Comparison of ENCODE assay signal across 29 cellular contexts in the genomic region with DNA sequence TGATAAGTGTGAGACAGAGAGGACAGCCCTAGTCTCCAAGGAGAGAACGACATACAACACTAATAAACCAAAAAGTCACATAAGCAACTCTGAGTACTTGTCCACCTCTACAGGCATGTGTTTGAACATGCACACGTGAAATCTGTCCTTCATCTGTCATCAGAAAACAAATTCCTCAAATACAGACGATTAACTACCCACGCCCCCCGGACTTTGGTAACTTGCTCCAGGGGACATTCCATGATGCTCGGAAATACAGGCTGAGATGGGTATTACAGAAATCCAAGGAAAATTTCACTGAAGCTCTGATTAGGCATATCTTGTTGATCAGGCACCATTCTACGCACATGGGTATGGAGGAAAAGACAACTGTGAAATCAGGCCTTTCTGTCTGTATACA.
"Had no signal": no experiment of that assay in that cellular context is flagged by ENCODE, and none has a peak within 500 bp of the region (broad histone marks: within the 10 kb centered on the region; RNA-seq: fewer than 3 reads in every experiment).

No MANE protein-coding gene starts in this region.

- H3K27ac ChIP-seq: body of pancreas, PC-9, RWPE1, SJCRH30, SK-N-MC had no signal

- H3K27me3 ChIP-seq: body of pancreas, SJCRH30 had no signal

- FAIRE-seq: astrocyte, bronchial epithelial cell, K562, RCC 7860, TTC549 had no signal

- H3K9me3 ChIP-seq: body of pancreas, SJCRH30 had no signal

- H3K36me3 ChIP-seq: SJCRH30 had no signal

- H3K4me3 ChIP-seq: body of pancreas, K562, PC-9, SJCRH30, SK-N-MC had no signal

- ATAC-seq: activated CD4-positive, alpha-beta T cell treated with anti-CD3 and anti-CD28 coated beads for 36 hours; activated CD4-positive, CD25-positive, alpha-beta regulatory T cell treated with anti-CD3 and anti-CD28 coated beads, Interleukin-2, amount 50 U/mL, for 24 hours; activated CD8-positive, alpha-beta T cell treated with anti-CD3 and anti-CD28 coated beads, Interleukin-2, amount 10 ng/mL, durations not matched to agents 7 days and 5 days; body of pancreas; K562; WTC11 had no signal

- DNase-seq: activated CD4-positive, alpha-beta T cell treated with anti-CD3 and anti-CD28 coated beads for 36 hours; activated CD4-positive, alpha-beta T cell treated with anti-CD3 and anti-CD28 coated beads, Interleukin-2, amount 10 ng/mL, durations not matched to agents 7 days and 5 days; activated CD4-positive, alpha-beta T cell treated with anti-CD3 and anti-CD28 coated beads, Interleukin-2, amount 50 U/mL, for 48 hours; activated CD8-positive, alpha-beta T cell treated with anti-CD3 and anti-CD28 coated beads, Interleukin-2, amount 10 ng/mL, durations not matched to agents 7 days and 5 days; activated gamma-delta T cell; activated naive CD4-positive, alpha-beta T cell treated with Interleukin-2 at 50 U/mL for 16 hours; activated naive CD8-positive, alpha-beta T cell treated with anti-CD3 and anti-CD28 coated beads, Interleukin-2, amount 10 ng/mL, durations not matched to agents 7 days and 5 days; activated T-cell treated with anti-CD3 and anti-CD28 coated beads, Interleukin-2, amount 50 U/mL, for 24 hours; body of pancreas; NCI-H1092 treated with DMSO at 0.1 percent for 48 hours; NCI-H146; NCI-H2029 treated with DMSO at 0.1 percent for 48 hours; NCI-H2107; NCI-H2171; NCI-H510A; NCI-H748 treated with DMSO at 0.1 percent for 48 hours; NK-92 treated with Interleukin-12 subunit alpha and Interleukin-12 subunit beta, amount 100 ng/mL, for 24 hours; PC-9; SHP77 had no signal
